In the genomic region with DNA sequence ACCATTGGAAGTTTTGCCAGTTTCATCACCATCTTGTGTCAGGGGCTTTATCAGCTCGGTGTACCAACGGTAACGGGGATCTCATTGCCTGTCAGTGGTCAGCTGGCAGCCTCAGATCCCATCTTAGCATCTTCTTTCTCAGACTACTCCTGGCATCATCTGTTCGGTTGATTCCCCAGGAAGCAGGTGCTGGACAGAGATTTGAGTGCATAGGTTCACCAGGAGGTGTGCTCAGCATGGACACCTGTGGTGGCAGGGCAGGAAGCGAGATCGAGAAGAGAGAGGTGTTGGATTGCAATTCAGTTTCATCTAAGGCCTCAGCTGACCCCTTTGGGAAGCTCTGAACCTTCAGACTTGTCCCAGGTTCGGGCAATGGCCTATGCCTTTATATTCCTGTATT, we compare ENCODE assay signal across 21 cellular contexts.
"Had no signal": no experiment of that assay in that cellular context is flagged by ENCODE, and none has a peak within 500 bp of the region (broad histone marks: within the 10 kb centered on the region; RNA-seq: fewer than 3 reads in every experiment).

No MANE protein-coding gene starts in this region.

- H3K4me3 Mint-ChIP-seq: T-cell; T-helper 1 cell treated with Interleukin-12 subunit alpha and Interleukin-12 subunit beta and Interleukin-4 antibody, amounts not matched to agents 30 μg/mL and 1 μg/mL, for 36 hours had no signal

- H3K27me3 Mint-ChIP-seq: T-cell had no signal

- H3K9me3 ChIP-seq: SK-N-SH had no signal

- H3K27ac Mint-ChIP-seq: T-cell; T-helper 1 cell treated with Interleukin-12 subunit alpha and Interleukin-12 subunit beta and Interleukin-4 antibody, amounts not matched to agents 30 μg/mL and 1 μg/mL, for 36 hours had no signal

- H3K4me3 ChIP-seq: K562 had no signal

- ATAC-seq: K562, T-cell had no signal

- H3K27ac ChIP-seq: KMS-11 had no signal

- DNase-seq: IMR-90, Kasumi-1, MM.1S, NCI-H1105, NCI-H1436 treated with DMSO at 0.1 percent for 48 hours, NCI-H187, NCI-H2081 treated with DMSO at 0.1 percent for 48 hours, NCI-H2171 treated with DMSO at 0.1 percent for 48 hours, NCI-H345, NCI-H446 treated with DMSO at 0.1 percent for 48 hours, NCI-H524 treated with DMSO at 0.1 percent for 48 hours, NCI-H82, Right ventricle myocardium superior, RPMI8226, SIG-M5, SK-N-SH, SW 1271, T-cell had no signal

- H3K9ac ChIP-seq: KMS-11, SK-N-SH had no signal
